15 cellular contexts compared by ENCODE assay signal in genomic region chr14:91175802-91176201, GRCh38.
"Had no signal": no experiment of that assay in that cellular context is flagged by ENCODE, and none has a peak within 500 bp of the region (broad histone marks: within the 10 kb centered on the region; RNA-seq: fewer than 3 reads in every experiment).

No MANE protein-coding gene starts in this region.

- ATAC-seq: heart left ventricle; left lobe of liver; mucosa of descending colon; naive thymus-derived CD8-positive, alpha-beta T cell; right cardiac atrium had no signal

- H3K27me3 Mint-ChIP-seq: brain; naive thymus-derived CD8-positive, alpha-beta T cell; progenitor cell of endocrine pancreas had no signal

- H3K4me3 Mint-ChIP-seq: brain; naive thymus-derived CD8-positive, alpha-beta T cell had no signal

- H3K9me3 ChIP-seq: heart left ventricle, mucosa of descending colon, tibial nerve had no signal

- H3K27ac Mint-ChIP-seq: progenitor cell of endocrine pancreas had no signal

- H3K27ac ChIP-seq: heart left ventricle, tibial nerve had no signal

- H3K4me3 ChIP-seq: heart left ventricle, mucosa of descending colon, tibial nerve had no signal

- DNase-seq: activated CD4-positive, alpha-beta T cell treated with anti-CD3 and anti-CD28 coated beads for 48 hours; activated CD8-positive, alpha-beta memory T cell treated with anti-CD3 and anti-CD28 coated beads, Interleukin-2, amount 50 U/mL, for 4 hours; activated effector memory CD4-positive, alpha-beta T cell treated with Interleukin-2 at 50 U/mL for 16 hours; effector memory CD4-positive, alpha-beta T cell; heart left ventricle; mammary epithelial cell; mucosa of descending colon; naive thymus-derived CD8-positive, alpha-beta T cell; right cardiac atrium; SHP77 treated with DMSO at 0.1 percent for 48 hours; small intestine had no signal

- H3K9me3 Mint-ChIP-seq: brain; naive thymus-derived CD8-positive, alpha-beta T cell had no signal
